ENCODE assay signal across 8 cellular contexts in genomic region chr3:30644615-30645014, GRCh38. TPM values are rescaled to one million over a fixed set of nuclear protein-coding genes. Genes with fewer than 3 reads are reported as not detected.
DNase-seq lines count a peak whose midpoint lies in the region; ATAC-seq and TF ChIP-seq lines count a peak whose summit lies in the region.

No MANE protein-coding gene starts in this region.

- peak overlapping the region in 10 of 12 donors; percentile 28 to 90 (median 72) for H3K27ac ChIP-seq in heart left ventricle

- H3K4me1 ChIP-seq in heart left ventricle = peaks cover 8 to 98% (median 70%) of the 10 kb centered on the region in 12 donors

- H3K4me1 Mint-ChIP-seq in CD14-positive monocyte = peaks cover 96% of the 10 kb centered on the region
- H3K4me1 Mint-ChIP-seq in activated T-cell treated with anti-CD3 and anti-CD28 coated beads, Interleukin-2, amount 50 U/mL, for 24 hours (ENCODE audit: low read depth) = peaks cover 93% of the 10 kb centered on the region
- H3K4me1 Mint-ChIP-seq in stimulated activated memory B cell treated with anti-CD40 and anti-IgM and Interleukin-4, amounts not matched to agents 10 μg/mL and 1 μg/mL and 100 μg/mL, for 72 hours = peaks cover 87% of the 10 kb centered on the region

- no peaks in the 10 kb centered on the region for H3K27me3 ChIP-seq in heart left ventricle

- H3K36me3 Mint-ChIP-seq in CD14-positive monocyte = peaks cover 51 to 59% of the 10 kb centered on the region in 2 donors
- H3K36me3 Mint-ChIP-seq in activated T-cell treated with anti-CD3 and anti-CD28 coated beads, Interleukin-2, amount 50 U/mL, for 24 hours (ENCODE audit: low read depth) = peaks cover 77% of the 10 kb centered on the region
- peaks cover 54% of the 10 kb centered on the region for H3K36me3 Mint-ChIP-seq in stimulated activated memory B cell treated with anti-CD40 and anti-IgM and Interleukin-4, amounts not matched to agents 10 μg/mL and 1 μg/mL and 100 μg/mL, for 72 hours

- no peaks in the 10 kb centered on the region for H3K9me3 Mint-ChIP-seq in CD14-positive monocyte
- H3K9me3 Mint-ChIP-seq in activated T-cell treated with anti-CD3 and anti-CD28 coated beads, Interleukin-2, amount 50 U/mL, for 24 hours = no peaks in the 10 kb centered on the region
- no peaks in the 10 kb centered on the region for H3K9me3 Mint-ChIP-seq in stimulated activated memory B cell treated with anti-CD40 and anti-IgM and Interleukin-4, amounts not matched to agents 10 μg/mL and 1 μg/mL and 100 μg/mL, for 72 hours

- TF ChIP-seq POLR2A in heart left ventricle (IDR thresholded peaks at IDR 0.05) = no peak

- H3K36me3 ChIP-seq in heart left ventricle = peaks cover 0 to 51% (median 47%) of the 10 kb centered on the region in 9 donors

- peak; percentile 67 for ATAC-seq in GM19467 (IDR thresholded peaks at IDR 0.05; ENCODE audit: unreplicated experiment)
- peak; percentile 63 for ATAC-seq in HG03565 (IDR thresholded peaks at IDR 0.05; ENCODE audit: unreplicated experiment)
- peak in 2 of 4 donors; percentile 26 to 27 for ATAC-seq in heart left ventricle
- ATAC-seq in stimulated activated memory B cell treated with anti-CD40 and anti-IgM and Interleukin-4, amounts not matched to agents 10 μg/mL and 1 μg/mL and 100 μg/mL, for 72 hours = peak; percentile 77

- intact Hi-C loops in CD14-positive monocyte (cut with micrococcal nuclease) (loop anchor here (5.0 to 10.0 kb wide), 2 partner anchors 37 to 900 kb away; partner anchors contain the start of gene TGFBR2 (in 2 of the 2)), heart left ventricle (cut with DNase I) (no loop called here)

- peak overlapping the region in 1 of 2 donors; percentile 16 for H3K4me3 Mint-ChIP-seq in CD14-positive monocyte
- peak overlapping the region; percentile 24 for H3K4me3 Mint-ChIP-seq in activated T-cell treated with anti-CD3 and anti-CD28 coated beads, Interleukin-2, amount 50 U/mL, for 24 hours
- peak overlapping the region; percentile 50 for H3K4me3 Mint-ChIP-seq in stimulated activated memory B cell treated with anti-CD40 and anti-IgM and Interleukin-4, amounts not matched to agents 10 μg/mL and 1 μg/mL and 100 μg/mL, for 72 hours

- TF ChIP-seq CTCF in CD14-positive monocyte (IDR thresholded peaks at IDR 0.05) (no peak), heart left ventricle (IDR thresholded peaks at IDR 0.05) (no peak)

- WGBS in heart left ventricle, 4 donors = 0 to 2% (median 2%) methylated on average over 2 of the region's 2 CpGs

- no peak overlapping the region for H3K4me3 ChIP-seq in heart left ventricle

- H3K27me3 Mint-ChIP-seq in CD14-positive monocyte (ENCODE audit: low read depth in 3 of 3) = no peaks in the 10 kb centered on the region
- H3K27me3 Mint-ChIP-seq in activated T-cell treated with anti-CD3 and anti-CD28 coated beads, Interleukin-2, amount 50 U/mL, for 24 hours = no peaks in the 10 kb centered on the region
- H3K27me3 Mint-ChIP-seq in stimulated activated memory B cell treated with anti-CD40 and anti-IgM and Interleukin-4, amounts not matched to agents 10 μg/mL and 1 μg/mL and 100 μg/mL, for 72 hours = no peaks in the 10 kb centered on the region

- peak overlapping the region; percentile 77 to 90 (median 81) for H3K27ac Mint-ChIP-seq in CD14-positive monocyte
- peak overlapping the region; percentile 96 for H3K27ac Mint-ChIP-seq in activated T-cell treated with anti-CD3 and anti-CD28 coated beads, Interleukin-2, amount 50 U/mL, for 24 hours
- peak overlapping the region; percentile 90 for H3K27ac Mint-ChIP-seq in stimulated activated memory B cell treated with anti-CD40 and anti-IgM and Interleukin-4, amounts not matched to agents 10 μg/mL and 1 μg/mL and 100 μg/mL, for 72 hours

- no peak for DNase-seq in CD14-positive monocyte (ENCODE audit: low spot score)
- DNase-seq in activated T-cell treated with anti-CD3 and anti-CD28 coated beads, Interleukin-2, amount 50 U/mL, for 24 hours = peak; percentile 45
- peak in 4 of 5 donors; percentile 46 to 67 (median 64) for DNase-seq in heart left ventricle
- DNase-seq in NCI-H2227 treated with DMSO at 0.1 percent for 48 hours (lab: John Stamatoyannopoulos, UW) = no peak
- no peak for DNase-seq in COR-L47 (lab: John Stamatoyannopoulos, UW)

- H3K9me3 ChIP-seq in heart left ventricle = no peaks in the 10 kb centered on the region

RNA-seq across cellular contexts. Expression of gene TGFBR2, which starts 38.2 kb away (rescaled TPM):
- 10 to 100 TPM; 46.6 to 60.3 TPM for polyA plus RNA-seq in CD14-positive monocyte
- 100 to 1,000 TPM in 7 of 9 donors, 10 to 100 TPM in 2; 82.4 to 217 (median 143) TPM for total RNA-seq in heart left ventricle
- polyA plus RNA-seq in heart left ventricle = 100 to 1,000 TPM in 1 of 2 donors, 10 to 100 TPM in 1; 13.8 to 153 TPM

Comparison
In these comparisons a context has a peak if more than half of its experiments do, and no peak if none do; other contexts are left out.
1. DNase-seq: peak in activated T-cell treated with anti-CD3 and anti-CD28 coated beads, Interleukin-2, amount 50 U/mL, for 24 hours (single experiment) and heart left ventricle (4 of 5); none in CD14-positive monocyte (single experiment), NCI-H2227 treated with DMSO at 0.1 percent for 48 hours (single experiment) and COR-L47 (single experiment).
2. intact Hi-C loops: an anchor here in CD14-positive monocyte (5.0 to 10.0 kb wide); none called in heart left ventricle.
3. Peak in every context shown above with its lines, with median percentiles within 50 percentile points of each other: H3K27ac Mint-ChIP-seq.